ENCODE assay signal across 8 cellular contexts in genomic region chr16:46830902-46831647, GRCh38. TPM values are rescaled to one million over a fixed set of nuclear protein-coding genes. Genes with fewer than 3 reads are reported as not detected.
DNase-seq lines count a peak whose midpoint lies in the region; ATAC-seq, FAIRE-seq and TF ChIP-seq lines count a peak whose summit lies in the region.

C16orf87 (minus strand) TSS chr16:46831180; CDS start chr16:46831149, 31 bp downstream.

- H3K4me3 ChIP-seq in AG04450 (ENCODE audit: low read depth, low read length) = peak within 1 kb of the TSS; percentile 79
- peak within 1 kb of the TSS; percentile 75 for H3K4me3 ChIP-seq in WI38 (ENCODE audit: low read depth, low read length)
- peak within 1 kb of the TSS; percentile 83 for H3K4me3 ChIP-seq in bronchial epithelial cell (ENCODE audit: low read depth, low read length)

- no peaks in the 10 kb centered on the region for H3K27me3 ChIP-seq in AG04450 (ENCODE audit: control insufficient read depth, insufficient read depth, low read length)
- H3K27me3 ChIP-seq in bronchial epithelial cell (ENCODE audit: control insufficient read depth, insufficient read depth, low read length) = no peaks in the 10 kb centered on the region

- peak within 1 kb of the TSS; percentile 40 for H3K27ac ChIP-seq in AG04450 (ENCODE audit: low read depth, low read length)

- DNase-seq in AG04450 (ENCODE audit: low read depth, low spot score) = peak; percentile 84
- DNase-seq in NCI-H2227 treated with DMSO at 0.1 percent for 48 hours (lab: John Stamatoyannopoulos, UW) = peak; percentile 90
- DNase-seq in bronchial epithelial cell (ENCODE audit: low read depth) = peak; percentile 74
- DNase-seq in inferior parietal cortex (ENCODE audit: extremely low spot score) = peak; percentile 89
- DNase-seq in stimulated activated CD4-positive, alpha-beta T cell treated with anti-CD3 and anti-CD28 coated beads, Interleukin-12 subunit alpha, Interleukin-12 subunit beta, amount 100 ng/mL, for 24 hours (ENCODE audit: low read depth in 2 of 2) = peak; percentile 79 to 83

- POLR2A ChIA-PET in AG04450 (lab: Yijun Ruan, JAX) = interaction anchor here (0.6 to 1.0 kb wide), 5 partner anchors 9 to 87 kb away, joined by 3 to 7 read pairs (median 3); no protein-coding TSS in a partner anchor

- no peak for FAIRE-seq in bronchial epithelial cell (lab: Jason Lieb, UNC)

- no peaks in the 10 kb centered on the region for H3K36me3 ChIP-seq in bronchial epithelial cell (ENCODE audit: control insufficient read depth, insufficient read depth, low read length)

- CTCF ChIA-PET in AG04450 (lab: Charles Lee) = interaction anchor here (2.2 kb wide), 1 partner anchor 157 kb away, joined by 8 read pairs; no protein-coding TSS in a partner anchor

- TF ChIP-seq CTCF in AG04450 (IDR thresholded peaks at IDR 0.05; ENCODE audit: low read depth, low read length) = no peak
- TF ChIP-seq CTCF in WI38 (IDR thresholded peaks at IDR 0.05; ENCODE audit: low read depth, low read length) = no peak
- no peak for TF ChIP-seq CTCF in bronchial epithelial cell (IDR thresholded peaks at IDR 0.05; ENCODE audit: insufficient read depth, low read length, severe bottlenecking)

- H3K9me3 ChIP-seq in AG04450 (ENCODE audit: control insufficient read depth, insufficient read depth, low read length) = no peaks in the 10 kb centered on the region; the same call in 1 of the 2 replicates

- ATAC-seq in GM18907 (IDR thresholded peaks at IDR 0.05; ENCODE audit: unreplicated experiment) (peak; percentile 98), HG03159 (IDR thresholded peaks at IDR 0.05; ENCODE audit: unreplicated experiment) (peak; percentile 97)

RNA-seq across cellular contexts. Expression of gene C16orf87, which starts in this region (rescaled TPM):
- polyA plus RNA-seq in AG04450 (2011; rRNA removed) = 16.8 and 21.7 TPM in 2 replicates
- 10.7 and 17.5 TPM in 2 replicates for polyA minus RNA-seq in AG04450 (2011; rRNA and poly(A)+ RNA removed)
- total RNA-seq in bronchial epithelial cell = 5.3 and 7.6 TPM in 2 replicates

Comparison
In these comparisons a context has a peak if more than half of its experiments do, and no peak if none do; other contexts are left out.
1. Peak in every context shown above with its lines: DNase-seq, ATAC-seq, H3K4me3 ChIP-seq and H3K27ac ChIP-seq.